ENCODE assay signal across 16 cellular contexts in genomic region chr2:27265536-27265870, GRCh38. TPM values are rescaled to one million over a fixed set of nuclear protein-coding genes. Genes with fewer than 3 reads are reported as not detected.
DNase-seq lines count a peak whose midpoint lies in the region; ATAC-seq and TF ChIP-seq lines count a peak whose summit lies in the region.
"Had no signal": no experiment of that assay in that cellular context is flagged by ENCODE, and none has a peak within 500 bp of the region (broad histone marks: within the 10 kb centered on the region; RNA-seq: fewer than 3 reads in every experiment).

No MANE protein-coding gene starts in this region.

- H3K79me2 ChIP-seq in neural progenitor cell (ENCODE audit: low read depth) = no peaks in the 10 kb centered on the region

- H3K4me3 ChIP-seq in IMR-90 (ENCODE audit: insufficient read depth, low read depth, low read length) = no peak overlapping the region
- H3K4me3 ChIP-seq in neural progenitor cell = peak overlapping the region; percentile 58
- H3K4me3 ChIP-seq: ovary had no signal

- no peaks in the 10 kb centered on the region for H3K36me3 Mint-ChIP-seq in activated naive CD4-positive, alpha-beta T cell treated with anti-CD3 and anti-CD28 coated beads, Interleukin-2, amount 10 ng/mL, durations not matched to agents 7 days and 5 days
- H3K36me3 Mint-ChIP-seq in endothelial cell (ENCODE audit: low read depth, unreplicated experiment) (peaks cover 8% of the 10 kb centered on the region), neural progenitor cell (no peaks in the 10 kb centered on the region)
- peaks cover 5% of the 10 kb centered on the region for H3K36me3 Mint-ChIP-seq in stimulated activated effector memory CD8-positive, alpha-beta T cell treated with anti-CD3 and anti-CD28 coated beads, Interleukin-12 subunit alpha, Interleukin-12 subunit beta, amount 100 ng/mL, for 72 hours

- ATAC-seq in IMR-90 (ENCODE audit: low read depth) = no peak
- no peak for ATAC-seq in stimulated activated effector memory CD8-positive, alpha-beta T cell treated with anti-CD3 and anti-CD28 coated beads, Interleukin-12 subunit alpha, Interleukin-12 subunit beta, amount 100 ng/mL, for 72 hours

- H3K27me3 Mint-ChIP-seq in activated naive CD4-positive, alpha-beta T cell treated with anti-CD3 and anti-CD28 coated beads, Interleukin-2, amount 10 ng/mL, durations not matched to agents 7 days and 5 days = peaks cover 15% of the 10 kb centered on the region
- H3K27me3 Mint-ChIP-seq in endothelial cell (ENCODE audit: unreplicated experiment) (peaks cover 17% of the 10 kb centered on the region), neural progenitor cell (ENCODE audit: insufficient read depth, low read depth) (peaks cover 33% of the 10 kb centered on the region)

- H2AK5ac ChIP-seq in IMR-90 (ENCODE audit: low read depth, low read length) = no peak overlapping the region

- H3K79me1 ChIP-seq in IMR-90 (ENCODE audit: low read depth in 1 of 2, low read length in 2 of 2) = no peaks in the 10 kb centered on the region

- no peaks in the 10 kb centered on the region for H3K9me1 ChIP-seq in IMR-90 (ENCODE audit: insufficient read depth, low read length)

- H3K36me3 ChIP-seq in IMR-90 (ENCODE audit: control insufficient read depth, insufficient read depth, low read length) (no peaks in the 10 kb centered on the region), neural progenitor cell (no peaks in the 10 kb centered on the region)
- H3K36me3 ChIP-seq: adrenal gland, MG63, ovary, vagina had no signal

- no peak overlapping the region for H3K56ac ChIP-seq in IMR-90 (ENCODE audit: extremely low read depth, insufficient read depth, low read length)

- no peaks in the 10 kb centered on the region for H3K9me3 Mint-ChIP-seq in activated naive CD4-positive, alpha-beta T cell treated with anti-CD3 and anti-CD28 coated beads, Interleukin-2, amount 10 ng/mL, durations not matched to agents 7 days and 5 days
- no peaks in the 10 kb centered on the region for H3K9me3 Mint-ChIP-seq in endothelial cell (ENCODE audit: unreplicated experiment)
- peaks cover 4% of the 10 kb centered on the region for H3K9me3 Mint-ChIP-seq in neural progenitor cell
- H3K9me3 Mint-ChIP-seq in stimulated activated effector memory CD8-positive, alpha-beta T cell treated with anti-CD3 and anti-CD28 coated beads, Interleukin-12 subunit alpha, Interleukin-12 subunit beta, amount 100 ng/mL, for 72 hours = no peaks in the 10 kb centered on the region

- no peak for TF ChIP-seq RAD21 in IMR-90 (IDR thresholded peaks at IDR 0.05; ENCODE audit: low read length)

- POLR2A ChIA-PET in IMR-90 (lab: Charles Lee; ENCODE audit: unreplicated experiment) = no interaction called here

- H3F3A ChIP-seq in neural progenitor cell (ENCODE audit: low read depth) = peaks cover 26% of the 10 kb centered on the region

- no peak overlapping the region for H3K4ac ChIP-seq in IMR-90 (ENCODE audit: low read depth, low read length)

- peaks cover 29% of the 10 kb centered on the region for H3K4me1 Mint-ChIP-seq in activated naive CD4-positive, alpha-beta T cell treated with anti-CD3 and anti-CD28 coated beads, Interleukin-2, amount 10 ng/mL, durations not matched to agents 7 days and 5 days
- H3K4me1 Mint-ChIP-seq in endothelial cell (ENCODE audit: unreplicated experiment) (peaks cover 26% of the 10 kb centered on the region), neural progenitor cell (peaks cover 27% of the 10 kb centered on the region)
- H3K4me1 Mint-ChIP-seq in stimulated activated effector memory CD8-positive, alpha-beta T cell treated with anti-CD3 and anti-CD28 coated beads, Interleukin-12 subunit alpha, Interleukin-12 subunit beta, amount 100 ng/mL, for 72 hours = peaks cover 34% of the 10 kb centered on the region

- H3K9ac ChIP-seq in IMR-90 (ENCODE audit: low read depth, low read length) (no peak overlapping the region), neural progenitor cell (no peak overlapping the region)

- CTCF ChIA-PET in activated naive CD4-positive, alpha-beta T cell treated with anti-CD3 and anti-CD28 coated beads, Interleukin-2, amount 10 ng/mL, durations not matched to agents 7 days and 5 days (lab: Charles Lee) = interaction anchor here (0.9 to 3.5 kb wide), 5 partner anchors 8 to 417 kb away, joined by 3 to 25 read pairs (median 4); no protein-coding TSS in a partner anchor
- CTCF ChIA-PET in IMR-90 (lab: Yijun Ruan, JAX) = interaction anchor here (0.7 to 1.8 kb wide), 5 partner anchors 8 to 28 kb away, joined by 3 to 6 read pairs (median 3); no protein-coding TSS in a partner anchor

- no TSS peak for BruUV-seq in IMR-90 (replicated peaks; lab: Mats Ljungman, UMichigan)

- no peak overlapping the region for H2AK9ac ChIP-seq in IMR-90 (replicated peaks; ENCODE audit: low read depth, low read length, poor library complexity)

- no peak overlapping the region for H2BK120ac ChIP-seq in IMR-90 (ENCODE audit: low read depth, low read length)

- H2BK5ac ChIP-seq in IMR-90 (ENCODE audit: low read depth, low read length, poor library complexity, severe bottlenecking) = no peak overlapping the region

- H4K91ac ChIP-seq in IMR-90 (ENCODE audit: insufficient read depth, low read depth, low read length) = no peak overlapping the region

- no peaks in the 10 kb centered on the region for H4K20me1 ChIP-seq in IMR-90 (ENCODE audit: insufficient read depth, low read length)
- peaks cover 10% of the 10 kb centered on the region for H4K20me1 ChIP-seq in neural progenitor cell (ENCODE audit: low read depth)

- H2AFZ ChIP-seq in IMR-90 (replicated peaks; ENCODE audit: low read length, poor library complexity) (no peak overlapping the region), neural progenitor cell (replicated peaks) (no peak overlapping the region)

- in situ Hi-C loops in IMR-90 (cut with MboI; ENCODE audit: low sequenced_read_pairs) = no loop called here

- dilution Hi-C loops in IMR-90 (cut with HindIII; ENCODE audit: low sequenced_read_pairs, unreplicated experiment) = no loop called here

- no peak overlapping the region for H4K5ac ChIP-seq in IMR-90 (ENCODE audit: low read depth, low read length)

- no peak overlapping the region for H3K27ac Mint-ChIP-seq in activated naive CD4-positive, alpha-beta T cell treated with anti-CD3 and anti-CD28 coated beads, Interleukin-2, amount 10 ng/mL, durations not matched to agents 7 days and 5 days
- H3K27ac Mint-ChIP-seq in endothelial cell (ENCODE audit: unreplicated experiment) (peak overlapping the region; percentile 39), neural progenitor cell (no peak overlapping the region)
- no peak overlapping the region for H3K27ac Mint-ChIP-seq in stimulated activated effector memory CD8-positive, alpha-beta T cell treated with anti-CD3 and anti-CD28 coated beads, Interleukin-12 subunit alpha, Interleukin-12 subunit beta, amount 100 ng/mL, for 72 hours

- 0 out of 2 replicates have a peak overlapping the region, but pooled peaks have one; percentile 11 for H3K23ac ChIP-seq in IMR-90 (ENCODE audit: low read depth, low read length)

- no peak overlapping the region for H3K18ac ChIP-seq in IMR-90 (ENCODE audit: low read depth, low read length)

- no peak overlapping the region for H2BK15ac ChIP-seq in IMR-90 (ENCODE audit: low read depth, low read length)

- no peak for TF ChIP-seq CTCF in IMR-90 (conservative IDR thresholded peaks at IDR 0.05; ENCODE audit: low read depth, low read length)
- TF ChIP-seq CTCF in endothelial cell (IDR thresholded peaks at IDR 0.05; ENCODE audit: unreplicated experiment) = no peak
- no peak for TF ChIP-seq CTCF in neural progenitor cell (IDR thresholded peaks at IDR 0.05)

- H3K9me3 ChIP-seq in IMR-90 (ENCODE audit: control insufficient read depth, insufficient read depth, low read length) (no peaks in the 10 kb centered on the region; the same call in 1 of the 2 replicates), neural progenitor cell (ENCODE audit: low read depth) (no peaks in the 10 kb centered on the region)
- H3K9me3 ChIP-seq: adrenal gland, MG63, ovary, vagina had no signal

- no peak overlapping the region for H3K14ac ChIP-seq in IMR-90 (replicated peaks; ENCODE audit: low read depth, low read length)

- no peak for TF ChIP-seq POLR2A in IMR-90 (IDR thresholded peaks at IDR 0.05; ENCODE audit: low read depth, low read length)

- H3K4me3 Mint-ChIP-seq in activated naive CD4-positive, alpha-beta T cell treated with anti-CD3 and anti-CD28 coated beads, Interleukin-2, amount 10 ng/mL, durations not matched to agents 7 days and 5 days = peak overlapping the region; percentile 10
- H3K4me3 Mint-ChIP-seq in endothelial cell (ENCODE audit: unreplicated experiment) = peak overlapping the region; percentile 77
- peak overlapping the region; percentile 40 for H3K4me3 Mint-ChIP-seq in neural progenitor cell
- H3K4me3 Mint-ChIP-seq in stimulated activated effector memory CD8-positive, alpha-beta T cell treated with anti-CD3 and anti-CD28 coated beads, Interleukin-12 subunit alpha, Interleukin-12 subunit beta, amount 100 ng/mL, for 72 hours = no peak overlapping the region

- H3K4me2 ChIP-seq in IMR-90 (ENCODE audit: low read depth, low read length) = no peak overlapping the region
- H3K4me2 ChIP-seq in neural progenitor cell = no peak overlapping the region

- H3K27ac ChIP-seq in IMR-90 (ENCODE audit: insufficient read depth, low read length) (no peak overlapping the region), neural progenitor cell (no peak overlapping the region)
- H3K27ac ChIP-seq: adrenal gland, foreskin keratinocyte, ovary, vagina had no signal

- peaks cover 80% of the 10 kb centered on the region for H3K27me3 ChIP-seq in IMR-90 (ENCODE audit: control insufficient read depth, insufficient read depth, low read length)
- H3K27me3 ChIP-seq in neural progenitor cell = peaks cover 80% of the 10 kb centered on the region
- H3K27me3 ChIP-seq: ovary had no signal

- no peak overlapping the region for H4K8ac ChIP-seq in IMR-90 (ENCODE audit: low read depth in 2 of 2, low read length in 2 of 2)

- DNase-seq in activated naive CD4-positive, alpha-beta T cell treated with anti-CD3 and anti-CD28 coated beads, Interleukin-2, amount 10 ng/mL, durations not matched to agents 7 days and 5 days = no peak
- no peak for DNase-seq in activated naive CD4-positive, alpha-beta T cell treated with anti-CD3 and anti-CD28 coated beads, Interleukin-2, amount 50 U/mL, for 16 hours
- DNase-seq in IMR-90 (no peak), endothelial cell (ENCODE audit: low spot score) (no peak), neural progenitor cell (ENCODE audit: low spot score) (no peak), NCI-H1930 (lab: John Stamatoyannopoulos, UW) (no peak), occipital lobe (lab: John Stamatoyannopoulos, UW) (no peak)
- DNase-seq in stimulated activated effector memory CD8-positive, alpha-beta T cell treated with anti-CD3 and anti-CD28 coated beads, Interleukin-12 subunit alpha, Interleukin-12 subunit beta, amount 100 ng/mL, for 72 hours (ENCODE audit: low spot score in 2 of 2) = no peak
- DNase-seq: foreskin keratinocyte had no signal

- intact Hi-C loops in IMR-90 (cut with micrococcal nuclease) = no loop called here

- peaks cover 4% of the 10 kb centered on the region; the same call in 1 of the 2 replicates for H3K4me1 ChIP-seq in IMR-90 (ENCODE audit: control insufficient read depth, insufficient read depth, low read length)
- peaks cover 8% of the 10 kb centered on the region for H3K4me1 ChIP-seq in neural progenitor cell
- H3K4me1 ChIP-seq: foreskin keratinocyte had no signal

- H2BK20ac ChIP-seq in IMR-90 (ENCODE audit: low read depth, low read length) = no peak overlapping the region

RNA-seq across cellular contexts. Expression of gene SLC30A3, which starts 2.7 kb away (rescaled TPM):
- total RNA-seq in IMR-90 (2012; rRNA removed) (under 0.01 TPM in 1 of 2 replicates, not detected in the other), endothelial cell (ENCODE audit: unreplicated experiment) (not detected), neural progenitor cell (ENCODE audit: low replicate concordance) (0.56 and 1.4 TPM in 2 replicates), occipital lobe (0.47 TPM)
- 0.15 and 0.17 TPM in 2 replicates for polyA plus RNA-seq in IMR-90 (2012; rRNA removed)
- polyA plus RNA-seq in IMR-90 (2012; cell fraction: cytosol; rRNA removed) = 0.14 TPM in 1 of 2 replicates, not detected in the other
- 0.34 and 0.49 TPM in 2 replicates for polyA plus RNA-seq in IMR-90 (2012; cell fraction: nucleus; rRNA removed; ENCODE audit: low replicate concordance)
- total RNA-seq: RPMI7951, smooth muscle cell had no signal

RNA-seq across cellular contexts. Expression of gene DNAJC5G, which starts 9.7 kb away (rescaled TPM):
- total RNA-seq in IMR-90 (2012; rRNA removed) (not detected in 2 replicates), endothelial cell (ENCODE audit: unreplicated experiment) (not detected), neural progenitor cell (ENCODE audit: low replicate concordance) (not detected in 2 replicates), occipital lobe (not detected)
- polyA plus RNA-seq in IMR-90 (2012; rRNA removed) = not detected in 2 replicates
- polyA plus RNA-seq in IMR-90 (2012; cell fraction: cytosol; rRNA removed) = not detected in 2 replicates
- not detected in 2 replicates for polyA plus RNA-seq in IMR-90 (2012; cell fraction: nucleus; rRNA removed; ENCODE audit: low replicate concordance)
- total RNA-seq: foreskin keratinocyte, mammary epithelial cell, RPMI7951, smooth muscle cell had no signal
- polyA plus RNA-seq: foreskin keratinocyte, mammary epithelial cell, smooth muscle cell had no signal

RNA-seq across cellular contexts. Expression of gene TRIM54, which starts 16.7 kb away (rescaled TPM):
- under 0.01 TPM in 1 of 2 replicates, not detected in the other for total RNA-seq in IMR-90 (2012; rRNA removed)
- polyA plus RNA-seq in IMR-90 (2012; rRNA removed) = 0.07 and 0.15 TPM in 2 replicates
- polyA plus RNA-seq in IMR-90 (2012; cell fraction: cytosol; rRNA removed) = 0.04 and 0.08 TPM in 2 replicates
- 0.26 and 0.29 TPM in 2 replicates for polyA plus RNA-seq in IMR-90 (2012; cell fraction: nucleus; rRNA removed; ENCODE audit: low replicate concordance)
- not detected for total RNA-seq in endothelial cell (ENCODE audit: unreplicated experiment)
- 0.12 TPM in 1 of 2 replicates, not detected in the other for total RNA-seq in neural progenitor cell (ENCODE audit: low replicate concordance)
- total RNA-seq in occipital lobe = not detected
- total RNA-seq: foreskin keratinocyte, mammary epithelial cell, RPMI7951 had no signal
- polyA plus RNA-seq: foreskin keratinocyte, mammary epithelial cell, smooth muscle cell had no signal

RNA-seq across cellular contexts. Expression of gene UCN, which starts 42.7 kb away (rescaled TPM):
- not detected in 2 replicates for total RNA-seq in IMR-90 (2012; rRNA removed)
- 0.22 and 0.30 TPM in 2 replicates for polyA plus RNA-seq in IMR-90 (2012; rRNA removed)
- 0.09 and 0.68 TPM in 2 replicates for polyA plus RNA-seq in IMR-90 (2012; cell fraction: cytosol; rRNA removed)
- 4.3 and 7.7 TPM in 2 replicates for polyA plus RNA-seq in IMR-90 (2012; cell fraction: nucleus; rRNA removed; ENCODE audit: low replicate concordance)
- total RNA-seq in endothelial cell (ENCODE audit: unreplicated experiment) = 1.5 TPM
- total RNA-seq in neural progenitor cell (ENCODE audit: low replicate concordance) = 0.56 and 1.2 TPM in 2 replicates
- 1.1 TPM for total RNA-seq in occipital lobe

RNA-seq across cellular contexts. Expression of gene CAD, which starts 48.3 kb away (rescaled TPM):
- total RNA-seq in IMR-90 (2012; rRNA removed) = 12.9 and 17.8 TPM in 2 replicates
- 38.7 and 45.8 TPM in 2 replicates for polyA plus RNA-seq in IMR-90 (2012; rRNA removed)
- 25.9 and 29.2 TPM in 2 replicates for polyA plus RNA-seq in IMR-90 (2012; cell fraction: cytosol; rRNA removed)
- polyA plus RNA-seq in IMR-90 (2012; cell fraction: nucleus; rRNA removed; ENCODE audit: low replicate concordance) = 67.5 and 184 TPM in 2 replicates
- 49.4 TPM for total RNA-seq in endothelial cell (ENCODE audit: unreplicated experiment)
- 26.5 and 51.8 TPM in 2 replicates for total RNA-seq in neural progenitor cell (ENCODE audit: low replicate concordance)
- total RNA-seq in occipital lobe = 16.2 TPM
